ENCODE assay signal across 17 cellular contexts in the genomic region with DNA sequence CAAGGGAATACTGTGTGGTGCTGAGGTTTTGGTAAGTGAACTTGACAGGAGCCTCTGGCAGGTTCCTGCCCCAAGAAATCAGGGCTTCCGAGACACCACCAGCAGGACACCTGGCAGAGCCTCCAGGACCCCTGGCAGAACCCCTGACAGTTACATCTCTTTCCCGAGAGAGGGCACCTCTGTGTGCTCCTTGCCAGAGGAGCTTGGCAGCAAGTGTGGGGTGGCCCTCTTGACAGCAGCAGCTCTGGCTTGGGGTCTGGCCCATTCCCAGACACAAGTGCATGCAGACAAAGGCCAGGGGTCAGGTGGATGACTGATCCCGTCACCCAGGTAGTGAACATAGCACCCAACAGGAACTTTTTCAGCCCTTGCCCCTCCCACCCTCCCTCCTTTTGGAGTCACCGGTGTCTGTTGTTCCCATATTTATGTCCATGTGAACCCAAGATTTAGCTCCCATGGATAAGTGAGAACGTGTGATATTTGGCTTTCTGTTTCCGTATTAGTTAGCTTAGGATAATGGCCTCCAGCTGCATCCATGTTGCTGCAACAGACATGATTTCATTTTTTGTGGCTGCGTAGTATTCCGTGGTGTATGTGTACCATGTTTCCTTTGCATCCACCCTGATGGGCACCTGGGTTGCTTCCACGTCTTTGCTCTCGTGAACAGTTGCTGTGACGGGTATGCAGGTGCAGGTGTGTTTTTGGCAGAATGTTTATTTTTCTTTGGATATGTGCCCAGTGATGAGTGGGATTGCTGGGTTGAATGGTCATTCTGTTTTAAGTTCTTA. TPM values are rescaled to one million over a fixed set of nuclear protein-coding genes. Genes with fewer than 3 reads are reported as not detected.
DNase-seq lines count a peak whose midpoint lies in the region; TF ChIP-seq lines count a peak whose summit lies in the region.
"Had no signal": no experiment of that assay in that cellular context is flagged by ENCODE, and none has a peak within 500 bp of the region (broad histone marks: within the 10 kb centered on the region; RNA-seq: fewer than 3 reads in every experiment).

No MANE protein-coding gene starts in this region.

- H3K27me3 Mint-ChIP-seq in endodermal cell (ENCODE audit: insufficient read depth) = peaks cover 53% of the 10 kb centered on the region
- H3K27me3 Mint-ChIP-seq: CD4-positive, CD25-positive, alpha-beta regulatory T cell had no signal

- H3K9ac ChIP-seq in endodermal cell (ENCODE audit: extremely low read depth, low read length, poor library complexity, severe bottlenecking) = no peak overlapping the region
- H3K9ac ChIP-seq: BLaER1 treated with 17β-estradiol and CSF1 and Interleukin-3, amounts not matched to agents 10 nM and 100 nM; GM23248 had no signal

- H3K36me3 ChIP-seq in H7 (replicated peaks; ENCODE audit: control insufficient read depth, insufficient read depth, low read length) = no peaks in the 10 kb centered on the region
- H3K36me3 ChIP-seq in endodermal cell (ENCODE audit: control insufficient read depth, insufficient read depth, low read length) = no peaks in the 10 kb centered on the region
- no peaks in the 10 kb centered on the region for H3K36me3 ChIP-seq in transverse colon
- H3K36me3 ChIP-seq in SJCRH30 = no peaks in the 10 kb centered on the region
- H3K36me3 ChIP-seq: BLaER1 treated with 17β-estradiol and CSF1 and Interleukin-3, amounts not matched to agents 10 nM and 100 nM had no signal

- H3K27me3 ChIP-seq in H7 (ENCODE audit: control insufficient read depth, insufficient read depth, low read length) = no peaks in the 10 kb centered on the region
- H3K27me3 ChIP-seq in endodermal cell (ENCODE audit: control insufficient read depth, insufficient read depth, low read length, poor library complexity, severe bottlenecking) = peaks cover 4% of the 10 kb centered on the region
- H3K27me3 ChIP-seq in transverse colon = no peaks in the 10 kb centered on the region
- no peaks in the 10 kb centered on the region; the same call in 1 of the 2 replicates for H3K27me3 ChIP-seq in SJCRH30
- H3K27me3 ChIP-seq: BLaER1 treated with 17β-estradiol and CSF1 and Interleukin-3, amounts not matched to agents 10 nM and 100 nM had no signal

- peak; percentile 28 for DNase-seq in activated effector memory CD4-positive, alpha-beta T cell treated with anti-CD3 and anti-CD28 coated beads, Interleukin-2, amount 50 U/mL, for 16 hours
- DNase-seq in activated effector memory CD4-positive, alpha-beta T cell treated with Interleukin-2 at 50 U/mL for 16 hours = no peak
- DNase-seq in H7 = peak; percentile 13
- peak; percentile 40 for DNase-seq in endodermal cell
- peak; percentile 2 for DNase-seq in transverse colon
- no peak for DNase-seq in NK-92 treated with Interleukin-12 subunit alpha and Interleukin-12 subunit beta, amount 100 ng/mL, for 24 hours (lab: John Stamatoyannopoulos, UW)
- no peak for DNase-seq in SJCRH30
- DNase-seq: ACHN; CD4-positive, CD25-positive, alpha-beta regulatory T cell; DMS53; GF-D8; GM23248; H9 had no signal

- intact Hi-C loops in transverse colon (cut with DNase I; ENCODE audit: low total_unique reads) = no loop called here

- no peak overlapping the region for H3K4me3 Mint-ChIP-seq in endodermal cell
- H3K4me3 Mint-ChIP-seq: CD4-positive, CD25-positive, alpha-beta regulatory T cell; H9; IgD-negative memory B cell had no signal

- H3K27ac ChIP-seq in endodermal cell (ENCODE audit: low read depth, low read length) = no peak overlapping the region
- no peak overlapping the region for H3K27ac ChIP-seq in transverse colon
- no peak overlapping the region for H3K27ac ChIP-seq in SJCRH30
- H3K27ac ChIP-seq: BLaER1 treated with 17β-estradiol and CSF1 and Interleukin-3, amounts not matched to agents 10 nM and 100 nM; GM23248 had no signal

- no peak for TF ChIP-seq POLR2A in transverse colon (IDR thresholded peaks at IDR 0.05)

- H3K36me3 Mint-ChIP-seq in endodermal cell (ENCODE audit: low read depth) = no peaks in the 10 kb centered on the region
- H3K36me3 Mint-ChIP-seq: CD4-positive, CD25-positive, alpha-beta regulatory T cell had no signal

- in situ Hi-C loops in transverse colon (cut with MboI; ENCODE audit: low pct_ligation_motif_present in 1 of 4, low pct_unique_long_range_greater_than_20kb in 1 of 4, low sequenced_read_pairs in 3 of 4) = no loop called here

- peaks cover 4% of the 10 kb centered on the region for H3K4me1 Mint-ChIP-seq in endodermal cell
- H3K4me1 Mint-ChIP-seq: CD4-positive, CD25-positive, alpha-beta regulatory T cell; IgD-negative memory B cell had no signal

- no peaks in the 10 kb centered on the region for H3K9me3 ChIP-seq in endodermal cell (ENCODE audit: control insufficient read depth, low read length)
- H3K9me3 ChIP-seq in transverse colon = no peaks in the 10 kb centered on the region
- H3K9me3 ChIP-seq in SJCRH30 (replicated peaks) = no peaks in the 10 kb centered on the region

- H3K4me1 ChIP-seq in endodermal cell (ENCODE audit: control insufficient read depth, insufficient read depth, low read length) (no peaks in the 10 kb centered on the region), transverse colon (no peaks in the 10 kb centered on the region), SJCRH30 (no peaks in the 10 kb centered on the region)

- H3K4me3 ChIP-seq in H7 (ENCODE audit: insufficient read depth, low read depth, low read length) (no peak overlapping the region), endodermal cell (ENCODE audit: low read length) (no peak overlapping the region), transverse colon (no peak overlapping the region), SJCRH30 (no peak overlapping the region)
- H3K4me3 ChIP-seq: BLaER1 treated with 17β-estradiol and CSF1 and Interleukin-3, amounts not matched to agents 10 nM and 100 nM; GM23248 had no signal

- TF ChIP-seq CTCF in endodermal cell (conservative IDR thresholded peaks at IDR 0.05) (no peak), transverse colon (IDR thresholded peaks at IDR 0.05) (no peak)

- H3K9me3 Mint-ChIP-seq in endodermal cell = no peaks in the 10 kb centered on the region

- no peak for TF ChIP-seq EP300 in transverse colon (IDR thresholded peaks at IDR 0.05; ENCODE audit: low read depth)

- WGBS in endodermal cell (ENCODE audit: insufficient coverage in 1 of 2, insufficient read length in 1 of 2), 2 experiments = 91 to 95% methylated on average over 9 to 11 of the region's 11 CpGs
- WGBS in transverse colon (ENCODE audit: low coverage in 1 of 2), 2 donors = 40 to 83% methylated on average over 1 to 11 of the region's 11 CpGs

- H3K27ac Mint-ChIP-seq in endodermal cell = no peak overlapping the region
- H3K27ac Mint-ChIP-seq: CD4-positive, CD25-positive, alpha-beta regulatory T cell; H9; IgD-negative memory B cell had no signal

RNA-seq across cellular contexts. Expression of a gene that starts 21.2 kb away (rescaled TPM):
- 21.1 and 23.7 TPM in 2 replicates for total RNA-seq in H7 (2014; rRNA removed; shearing (Covaris generic))
- total RNA-seq in endodermal cell (1 to 10 TPM; 1.2 to 4.8 TPM), transverse colon (100 to 1,000 TPM in 2 of 4 donors, 10 to 100 TPM in 2; 37.3 to 211 (median 105) TPM)
- 15.4 TPM for polyA plus RNA-seq in endodermal cell (2013, experiment 1 of 2)
- polyA plus RNA-seq in endodermal cell (2013, experiment 2 of 2) = 16.4 TPM
- 6.7 and 8.4 TPM in 2 replicates for total RNA-seq in SJCRH30 (2014; rRNA removed; shearing (Covaris generic))

RNA-seq across cellular contexts. Expression of a gene that starts 32.3 kb away (rescaled TPM):
- total RNA-seq in H7 (2014; rRNA removed; shearing (Covaris generic)) = not detected in 2 replicates
- not detected for total RNA-seq in endodermal cell
- not detected for polyA plus RNA-seq in endodermal cell (2013, experiment 1 of 2)
- polyA plus RNA-seq in endodermal cell (2013, experiment 2 of 2) = not detected
- not detected for total RNA-seq in transverse colon
- total RNA-seq in SJCRH30 (2014; rRNA removed; shearing (Covaris generic)) = not detected in 2 replicates
- total RNA-seq: A172; CD4-positive, CD25-positive, alpha-beta regulatory T cell; GM23248; H9; HT1080 had no signal
- polyA plus RNA-seq: CD4-positive, CD25-positive, alpha-beta regulatory T cell; GM23248; IgD-negative memory B cell had no signal

RNA-seq across cellular contexts. Expression of a gene that starts 45.9 kb away (rescaled TPM):
- not detected in 2 replicates for total RNA-seq in H7 (2014; rRNA removed; shearing (Covaris generic))
- not detected for total RNA-seq in endodermal cell
- polyA plus RNA-seq in endodermal cell (2013, experiment 1 of 2) = not detected
- not detected for polyA plus RNA-seq in endodermal cell (2013, experiment 2 of 2)
- not detected for total RNA-seq in transverse colon
- not detected in 2 replicates for total RNA-seq in SJCRH30 (2014; rRNA removed; shearing (Covaris generic))
- total RNA-seq: A172; CD4-positive, CD25-positive, alpha-beta regulatory T cell; GM23248; H9; HT1080 had no signal
- polyA plus RNA-seq: CD4-positive, CD25-positive, alpha-beta regulatory T cell; GM23248; IgD-negative memory B cell had no signal

Comparison
In these comparisons a context has a peak if more than half of its experiments do, and no peak if none do; other contexts are left out.
1. DNase-seq: peak in activated effector memory CD4-positive, alpha-beta T cell treated with anti-CD3 and anti-CD28 coated beads, Interleukin-2, amount 50 U/mL, for 16 hours (single experiment), H7 (single experiment), endodermal cell (single experiment) and transverse colon (single experiment); none in activated effector memory CD4-positive, alpha-beta T cell treated with Interleukin-2 at 50 U/mL for 16 hours (single experiment), NK-92 treated with Interleukin-12 subunit alpha and Interleukin-12 subunit beta, amount 100 ng/mL, for 24 hours (single experiment) and SJCRH30 (0 of 2).